19 cellular contexts compared by ENCODE assay signal in the genomic region with DNA sequence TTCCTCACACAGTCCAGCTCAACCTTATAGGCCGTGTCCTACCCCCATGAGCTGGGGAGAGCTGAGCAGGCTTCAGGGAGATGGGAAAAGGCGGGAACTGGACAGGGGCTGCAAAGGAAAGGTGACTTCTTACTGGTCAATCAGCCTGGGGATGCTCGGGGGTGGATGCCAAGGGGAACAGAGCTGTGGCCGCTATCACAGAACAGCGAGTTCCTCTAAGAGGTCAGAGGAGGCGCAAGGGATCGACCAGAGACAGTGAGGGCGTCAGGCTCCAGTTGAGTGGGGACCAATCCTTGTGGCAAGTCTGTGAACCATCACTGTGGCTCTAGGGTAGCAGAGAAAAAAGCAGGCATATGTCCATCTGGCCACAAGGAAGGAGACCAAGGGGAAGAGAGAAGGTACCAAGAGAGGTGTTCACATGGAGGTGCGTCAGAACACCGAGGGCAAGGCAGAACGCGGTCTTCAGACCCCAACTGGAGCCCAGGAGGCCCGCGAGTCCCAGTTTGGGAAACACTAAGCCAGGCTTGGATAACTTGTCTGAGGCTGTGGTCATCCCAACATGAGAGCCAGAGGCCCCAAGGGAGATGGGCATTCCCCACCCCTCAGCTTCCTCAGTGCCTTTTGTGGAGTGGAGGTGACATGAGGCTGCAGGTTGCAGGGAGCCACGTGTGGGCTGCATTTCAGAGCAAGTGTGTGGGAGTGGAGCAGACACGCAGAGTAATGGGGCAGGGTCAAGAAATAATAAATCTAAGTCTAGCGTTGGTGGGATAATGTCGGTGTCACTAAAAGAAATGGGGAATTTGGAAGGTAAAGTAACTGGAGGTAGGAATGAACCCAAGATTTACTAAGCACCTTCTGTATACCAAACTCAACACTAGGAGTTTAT. TPM values are rescaled to one million over a fixed set of nuclear protein-coding genes. Genes with fewer than 3 reads are reported as not detected.
A peak's percentile ranks its signal among the peaks of the same experiment; 100 is the strongest.
DNase-seq lines count a peak whose midpoint lies in the region; ATAC-seq and TF ChIP-seq lines count a peak whose summit lies in the region.
"Had no signal": no experiment of that assay in that cellular context is flagged by ENCODE, and none has a peak within 500 bp of the region (broad histone marks: within the 10 kb centered on the region; RNA-seq: fewer than 3 reads in every experiment).

No MANE protein-coding gene starts in this region.

- no peaks in the 10 kb centered on the region for H3K27me3 ChIP-seq in right cardiac atrium (ENCODE audit: control insufficient read depth, insufficient read depth)
- peaks cover 17% of the 10 kb centered on the region for H3K27me3 ChIP-seq in osteoblast (ENCODE audit: insufficient read depth, low read length)
- H3K27me3 ChIP-seq: MG63 had no signal

- H3K27ac ChIP-seq in right cardiac atrium (ENCODE audit: low read length) (no peak overlapping the region), coronary artery (no peak overlapping the region), osteoblast (ENCODE audit: low read depth, low read length) (no peak overlapping the region)
- H3K27ac ChIP-seq: C4-2B had no signal

- intact Hi-C loops in left cardiac atrium (cut with DNase I) (no loop called here), right cardiac atrium (cut with DNase I) (no loop called here)

- H3K36me3 ChIP-seq in osteoblast (ENCODE audit: insufficient read depth, low read length) = no peaks in the 10 kb centered on the region
- H3K36me3 ChIP-seq: MG63 had no signal

- no peaks in the 10 kb centered on the region for H4K20me1 ChIP-seq in osteoblast (ENCODE audit: insufficient read depth, low read length)

- H3K4me3 ChIP-seq in right cardiac atrium (ENCODE audit: low read length) = no peak overlapping the region
- no peak overlapping the region for H3K4me3 ChIP-seq in coronary artery
- H3K4me3 ChIP-seq in osteoblast (ENCODE audit: insufficient read depth, low read length) = no peak overlapping the region
- H3K4me3 ChIP-seq: GM12878, MG63 had no signal

- no peaks in the 10 kb centered on the region for H3K9me3 ChIP-seq in right cardiac atrium (ENCODE audit: control insufficient read depth, low read length)
- H3K9me3 ChIP-seq in osteoblast (ENCODE audit: low read depth, low read length) = no peaks in the 10 kb centered on the region
- H3K9me3 ChIP-seq: MG63 had no signal

- no peak overlapping the region for H2AFZ ChIP-seq in osteoblast (ENCODE audit: low read length)

- 91% methylated on average over 18 of the region's 18 CpGs for WGBS in right cardiac atrium

- TF ChIP-seq CTCF in coronary artery (IDR thresholded peaks at IDR 0.05) (no peak), osteoblast (IDR thresholded peaks at IDR 0.05; ENCODE audit: extremely low read depth, low read depth, low read length) (no peak)

- H3K4me1 ChIP-seq in right cardiac atrium (ENCODE audit: control insufficient read depth, insufficient read depth, low read length) (no peaks in the 10 kb centered on the region), osteoblast (ENCODE audit: insufficient read depth, low read length) (no peaks in the 10 kb centered on the region)

- peak; percentile 11 for DNase-seq in left cardiac atrium
- DNase-seq in right cardiac atrium = no peak
- DNase-seq in coronary artery (ENCODE audit: low spot score) = peak; percentile 53
- peak; percentile 76 for DNase-seq in osteoblast (ENCODE audit: insufficient read length, low spot score, missing footprints)
- DNase-seq in NCI-H2081 (lab: John Stamatoyannopoulos, UW) = no peak
- DNase-seq in DMS53 treated with DMSO at 0.1 percent for 48 hours (lab: John Stamatoyannopoulos, UW; ENCODE audit: unreplicated experiment) = no peak
- DNase-seq: GDM1, GOT3, IMR-90, Karpas-422, MG63, NCI-H1092 treated with DMSO at 0.1 percent for 48 hours, NCI-H1694, NCI-H526 treated with DMSO at 0.1 percent for 48 hours, SHP77 treated with DMSO at 0.1 percent for 48 hours had no signal

- ATAC-seq in left cardiac atrium (no peak), right cardiac atrium (no peak), GM18498 (IDR thresholded peaks at IDR 0.05; ENCODE audit: unreplicated experiment) (no peak)
- ATAC-seq: GM12878 had no signal

- no peak overlapping the region for H3K4me2 ChIP-seq in osteoblast (ENCODE audit: insufficient read depth, low read length)

- no peaks in the 10 kb centered on the region for H3K79me2 ChIP-seq in osteoblast (ENCODE audit: insufficient read depth, low read length)

RNA-seq across cellular contexts. Expression of a gene that starts 3.9 kb away (rescaled TPM):
- total RNA-seq in left cardiac atrium = 10 to 100 TPM; 17.5 to 19.6 TPM
- total RNA-seq in right cardiac atrium = 10 to 100 TPM; 29.8 to 40.2 (median 34.4) TPM
- 44.9 TPM for polyA plus RNA-seq in right cardiac atrium
- 0.29 TPM in 1 of 2 replicates, not detected in the other for total RNA-seq in osteoblast
- total RNA-seq: A673, GM12878 had no signal
- polyA plus RNA-seq: GM12878 had no signal

RNA-seq across cellular contexts. Expression of a gene that starts 20.9 kb away (rescaled TPM):
- total RNA-seq in left cardiac atrium (under 1 TPM; 0.16 to 0.29 TPM), right cardiac atrium (under 1 TPM; 0.24 to 0.64 (median 0.37) TPM), osteoblast (under 0.01 TPM in 1 of 2 replicates, not detected in the other)
- not detected for polyA plus RNA-seq in right cardiac atrium
- total RNA-seq: A673, GM12878 had no signal
- polyA plus RNA-seq: GM12878 had no signal

RNA-seq across cellular contexts. Expression of a gene that starts 31.9 kb away (rescaled TPM):
- not detected for total RNA-seq in left cardiac atrium
- under 1 TPM in 1 of 4 donors, not detected in 3; 0.15 TPM for total RNA-seq in right cardiac atrium
- 0.14 TPM for polyA plus RNA-seq in right cardiac atrium
- total RNA-seq in osteoblast = not detected in 2 replicates
- total RNA-seq: A673, GM12878, IMR-90 had no signal
- polyA plus RNA-seq: IMR-90 had no signal

Comparison
In these comparisons a context has a peak if more than half of its experiments do, and no peak if none do; other contexts are left out.
1. DNase-seq: peak in left cardiac atrium (single experiment), coronary artery (single experiment) and osteoblast (single experiment); none in right cardiac atrium (0 of 3), NCI-H2081 (0 of 2) and DMS53 treated with DMSO at 0.1 percent for 48 hours (single experiment).
2. RNA of a gene that starts 3.9 kb away (total RNA-seq): 29.8 to 40.2 TPM in right cardiac atrium and 17.5 to 19.6 TPM in left cardiac atrium; 0.29 TPM in osteoblast; every median in the first group is over 10 times any median in the second.